In genomic region chr1:145281037-145281727, GRCh38 we compare ENCODE assay signal across 8 cellular contexts. TPM values are rescaled to one million over a fixed set of nuclear protein-coding genes. Genes with fewer than 3 reads are reported as not detected.
DNase-seq lines count a peak whose midpoint lies in the region; ATAC-seq, FAIRE-seq and TF ChIP-seq lines count a peak whose summit lies in the region.
"Not testable (repeated sequence)": the region's sequence is repeated elsewhere in the genome, so short reads cannot be mapped to it uniquely, and the experiment has no call there.

No MANE protein-coding gene starts in this region.

- not testable (repeated sequence) for H3K4me1 ChIP-seq in suprapubic skin

- not testable (repeated sequence) for H3K9me3 Mint-ChIP-seq in activated naive CD4-positive, alpha-beta T cell treated with anti-CD3 and anti-CD28 coated beads, Interleukin-2, amount 50 U/mL, for 24 hours; osteocyte (ENCODE audit: unreplicated experiment)

- peak; percentile 98 for TF ChIP-seq POLR2A in GM12891 (IDR thresholded peaks at IDR 0.05; ENCODE audit: low read depth, low read length)
- TF ChIP-seq POLR2A in suprapubic skin (IDR thresholded peaks at IDR 0.05): peak; percentile 91 to 97

- not testable (repeated sequence) for H3K9me3 ChIP-seq in suprapubic skin

- under 1% methylated on average over 33 of the region's 34 CpGs for WGBS in suprapubic skin

- peak; percentile 78 for ATAC-seq in HG02678 (IDR thresholded peaks at IDR 0.05; ENCODE audit: unreplicated experiment)
- ATAC-seq in SK-N-SH treated with all-trans-retinoic acid at 6 μM for 48 hours: peak; percentile 95

- H3K36me3 Mint-ChIP-seq in activated naive CD4-positive, alpha-beta T cell treated with anti-CD3 and anti-CD28 coated beads, Interleukin-2, amount 50 U/mL, for 24 hours; osteocyte (ENCODE audit: unreplicated experiment): not testable (repeated sequence)

- not testable (repeated sequence) for TF ChIP-seq EP300 in suprapubic skin (IDR thresholded peaks at IDR 0.05)

- not testable (repeated sequence) for H3K27me3 Mint-ChIP-seq in activated naive CD4-positive, alpha-beta T cell treated with anti-CD3 and anti-CD28 coated beads, Interleukin-2, amount 50 U/mL, for 24 hours; osteocyte (ENCODE audit: unreplicated experiment)

- H3K27ac Mint-ChIP-seq in activated naive CD4-positive, alpha-beta T cell treated with anti-CD3 and anti-CD28 coated beads, Interleukin-2, amount 50 U/mL, for 24 hours: peak overlapping the region; percentile 99
- H3K27ac Mint-ChIP-seq in osteocyte (ENCODE audit: unreplicated experiment): peak overlapping the region; percentile 95

- H3K4me1 Mint-ChIP-seq in activated naive CD4-positive, alpha-beta T cell treated with anti-CD3 and anti-CD28 coated beads, Interleukin-2, amount 50 U/mL, for 24 hours; osteocyte (ENCODE audit: unreplicated experiment): not testable (repeated sequence)

- FAIRE-seq in GM12891 (lab: Jason Lieb, UNC): not testable (repeated sequence)

- H3K27ac ChIP-seq in suprapubic skin: peak overlapping the region; percentile 74

- not testable (repeated sequence) for TF ChIP-seq CTCF in osteocyte (IDR thresholded peaks at IDR 0.05); suprapubic skin (IDR thresholded peaks at IDR 0.05)

- not testable (repeated sequence) for H3K27me3 ChIP-seq in suprapubic skin

- DNase-seq in GM12891 (ENCODE audit: insufficient read length, low spot score): not testable (repeated sequence)
- peak; percentile 93 to 99 (median 98) for DNase-seq in NCI-H1417 (lab: John Stamatoyannopoulos, UW)
- peak; percentile 88 for DNase-seq in glomerular endothelial cell (ENCODE audit: extremely low read depth, low read depth, low spot score)
- DNase-seq in osteocyte (ENCODE audit: extremely low spot score, unreplicated experiment): peak; percentile 88
- DNase-seq in suprapubic skin (ENCODE audit: low spot score in 2 of 2): peak; percentile 84 to 88

- not testable (repeated sequence) for H3K36me3 ChIP-seq in suprapubic skin

- peak overlapping the region; percentile 55 for H3K4me3 ChIP-seq in suprapubic skin

- peak overlapping the region; percentile 83 for H3K4me3 Mint-ChIP-seq in activated naive CD4-positive, alpha-beta T cell treated with anti-CD3 and anti-CD28 coated beads, Interleukin-2, amount 50 U/mL, for 24 hours
- H3K4me3 Mint-ChIP-seq in osteocyte (ENCODE audit: unreplicated experiment): peak overlapping the region; percentile 78

TF ChIP-seq in GM12891, 5 proteins besides CTCF, POLR2A, EP300 and RAD21:
- peak; percentile 94 for TF ChIP-seq TAF1 (IDR thresholded peaks at IDR 0.05; ENCODE audit: low read depth, low read length)
- TF ChIP-seq PAX5 (IDR thresholded peaks at IDR 0.05; ENCODE audit: insufficient read depth, low read length, severe bottlenecking): peak; percentile 49
- peak; percentile 48 for TF ChIP-seq SPI1 (IDR thresholded peaks at IDR 0.05; ENCODE audit: low read depth, low read length)
- TF ChIP-seq POU2F2 (IDR thresholded peaks at IDR 0.05; ENCODE audit: low read depth, low read length): peak; percentile 100
- TF ChIP-seq POLR2AphosphoS5 (IDR thresholded peaks at IDR 0.05; ENCODE audit: low read depth, low read length): peak; percentile 99

TF ChIP-seq in SK-N-SH treated with all-trans-retinoic acid at 6 μM for 48 hours, 23 proteins besides CTCF, POLR2A, EP300 and RAD21 (continues in another document):
- TF ChIP-seq ZFP3 (CRISPR knock-in tag; IDR thresholded peaks at IDR 0.05) (peak; percentile 87; the same call in 1 of the 2 replicates), GLIS3 (CRISPR knock-in tag; IDR thresholded peaks at IDR 0.05) (peak; percentile 100), PPARA (CRISPR knock-in tag; IDR thresholded peaks at IDR 0.05; ENCODE audit: borderline replicate concordance) (peak; percentile 97), ESRRG (CRISPR knock-in tag; IDR thresholded peaks at IDR 0.05) (peak; percentile 100), TCF4 (CRISPR knock-in tag; IDR thresholded peaks at IDR 0.05; ENCODE audit: borderline replicate concordance) (peak; percentile 84; the same call in 1 of the 2 replicates), CSDC2 (CRISPR knock-in tag; IDR thresholded peaks at IDR 0.05) (peak; percentile 97), RARB (CRISPR knock-in tag; IDR thresholded peaks at IDR 0.05) (peak; percentile 100), SNAI2 (CRISPR knock-in tag; IDR thresholded peaks at IDR 0.05) (peak; percentile 71; the same call in 1 of the 2 replicates), ZFP30 (CRISPR knock-in tag; IDR thresholded peaks at IDR 0.05) (peak; percentile 90), CREB5 (CRISPR knock-in tag; IDR thresholded peaks at IDR 0.05; ENCODE audit: low read depth) (peak; percentile 100), ZNF565 (CRISPR knock-in tag; conservative IDR thresholded peaks at IDR 0.05; ENCODE audit: low read depth) (peak; percentile 98), ZC3H10 (CRISPR knock-in tag; IDR thresholded peaks at IDR 0.05) (peak; percentile 100), ARNTL (CRISPR knock-in tag; IDR thresholded peaks at IDR 0.05; ENCODE audit: borderline replicate concordance, low read depth) (peak; percentile 98), ZNF8 (CRISPR knock-in tag; IDR thresholded peaks at IDR 0.05) (peak; percentile 88), TOX (CRISPR knock-in tag; IDR thresholded peaks at IDR 0.05; ENCODE audit: borderline replicate concordance) (peak; percentile 100), ZNF70 (CRISPR knock-in tag; IDR thresholded peaks at IDR 0.05) (peak; percentile 89)
- TF ChIP-seq, protein P1, sequence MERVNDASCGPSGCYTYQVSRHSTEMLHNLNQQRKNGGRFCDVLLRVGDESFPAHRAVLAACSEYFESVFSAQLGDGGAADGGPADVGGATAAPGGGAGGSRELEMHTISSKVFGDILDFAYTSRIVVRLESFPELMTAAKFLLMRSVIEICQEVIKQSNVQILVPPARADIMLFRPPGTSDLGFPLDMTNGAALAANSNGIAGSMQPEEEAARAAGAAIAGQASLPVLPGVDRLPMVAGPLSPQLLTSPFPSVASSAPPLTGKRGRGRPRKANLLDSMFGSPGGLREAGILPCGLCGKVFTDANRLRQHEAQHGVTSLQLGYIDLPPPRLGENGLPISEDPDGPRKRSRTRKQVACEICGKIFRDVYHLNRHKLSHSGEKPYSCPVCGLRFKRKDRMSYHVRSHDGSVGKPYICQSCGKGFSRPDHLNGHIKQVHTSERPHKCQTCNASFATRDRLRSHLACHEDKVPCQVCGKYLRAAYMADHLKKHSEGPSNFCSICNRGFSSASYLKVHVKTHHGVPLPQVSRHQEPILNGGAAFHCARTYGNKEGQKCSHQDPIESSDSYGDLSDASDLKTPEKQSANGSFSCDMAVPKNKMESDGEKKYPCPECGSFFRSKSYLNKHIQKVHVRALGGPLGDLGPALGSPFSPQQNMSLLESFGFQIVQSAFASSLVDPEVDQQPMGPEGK (CRISPR knock-in tag; IDR thresholded peaks at IDR 0.05; ENCODE audit: borderline replicate concordance): peak; percentile 100
- TF ChIP-seq, protein P2, sequence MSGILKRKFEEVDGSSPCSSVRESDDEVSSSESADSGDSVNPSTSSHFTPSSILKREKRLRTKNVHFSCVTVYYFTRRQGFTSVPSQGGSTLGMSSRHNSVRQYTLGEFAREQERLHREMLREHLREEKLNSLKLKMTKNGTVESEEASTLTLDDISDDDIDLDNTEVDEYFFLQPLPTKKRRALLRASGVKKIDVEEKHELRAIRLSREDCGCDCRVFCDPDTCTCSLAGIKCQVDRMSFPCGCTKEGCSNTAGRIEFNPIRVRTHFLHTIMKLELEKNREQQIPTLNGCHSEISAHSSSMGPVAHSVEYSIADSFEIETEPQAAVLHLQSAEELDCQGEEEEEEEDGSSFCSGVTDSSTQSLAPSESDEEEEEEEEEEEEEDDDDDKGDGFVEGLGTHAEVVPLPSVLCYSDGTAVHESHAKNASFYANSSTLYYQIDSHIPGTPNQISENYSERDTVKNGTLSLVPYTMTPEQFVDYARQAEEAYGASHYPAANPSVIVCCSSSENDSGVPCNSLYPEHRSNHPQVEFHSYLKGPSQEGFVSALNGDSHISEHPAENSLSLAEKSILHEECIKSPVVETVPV (CRISPR knock-in tag; IDR thresholded peaks at IDR 0.05): peak; percentile 100
- TF ChIP-seq, protein P3, sequence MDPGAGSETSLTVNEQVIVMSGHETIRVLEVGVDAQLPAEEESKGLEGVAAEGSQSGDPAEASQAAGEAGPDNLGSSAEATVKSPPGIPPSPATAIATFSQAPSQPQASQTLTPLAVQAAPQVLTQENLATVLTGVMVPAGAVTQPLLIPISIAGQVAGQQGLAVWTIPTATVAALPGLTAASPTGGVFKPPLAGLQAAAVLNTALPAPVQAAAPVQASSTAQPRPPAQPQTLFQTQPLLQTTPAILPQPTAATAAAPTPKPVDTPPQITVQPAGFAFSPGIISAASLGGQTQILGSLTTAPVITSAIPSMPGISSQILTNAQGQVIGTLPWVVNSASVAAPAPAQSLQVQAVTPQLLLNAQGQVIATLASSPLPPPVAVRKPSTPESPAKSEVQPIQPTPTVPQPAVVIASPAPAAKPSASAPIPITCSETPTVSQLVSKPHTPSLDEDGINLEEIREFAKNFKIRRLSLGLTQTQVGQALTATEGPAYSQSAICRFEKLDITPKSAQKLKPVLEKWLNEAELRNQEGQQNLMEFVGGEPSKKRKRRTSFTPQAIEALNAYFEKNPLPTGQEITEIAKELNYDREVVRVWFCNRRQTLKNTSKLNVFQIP (CRISPR knock-in tag; IDR thresholded peaks at IDR 0.05; ENCODE audit: borderline replicate concordance, low read depth): peak; percentile 100

RNA-seq across cellular contexts. Expression of gene PPIAL4D, which starts 39.2 kb away (rescaled TPM):
- polyA plus RNA-seq in GM12891 (2012; ENCODE audit: low read depth, missing spikeins): not detected
- not detected in 2 replicates for total RNA-seq in glomerular endothelial cell
- not detected in 2 replicates for total RNA-seq in osteocyte
- total RNA-seq in suprapubic skin: not detected
